ENCODE assay signal across 20 cellular contexts in the genomic region with DNA sequence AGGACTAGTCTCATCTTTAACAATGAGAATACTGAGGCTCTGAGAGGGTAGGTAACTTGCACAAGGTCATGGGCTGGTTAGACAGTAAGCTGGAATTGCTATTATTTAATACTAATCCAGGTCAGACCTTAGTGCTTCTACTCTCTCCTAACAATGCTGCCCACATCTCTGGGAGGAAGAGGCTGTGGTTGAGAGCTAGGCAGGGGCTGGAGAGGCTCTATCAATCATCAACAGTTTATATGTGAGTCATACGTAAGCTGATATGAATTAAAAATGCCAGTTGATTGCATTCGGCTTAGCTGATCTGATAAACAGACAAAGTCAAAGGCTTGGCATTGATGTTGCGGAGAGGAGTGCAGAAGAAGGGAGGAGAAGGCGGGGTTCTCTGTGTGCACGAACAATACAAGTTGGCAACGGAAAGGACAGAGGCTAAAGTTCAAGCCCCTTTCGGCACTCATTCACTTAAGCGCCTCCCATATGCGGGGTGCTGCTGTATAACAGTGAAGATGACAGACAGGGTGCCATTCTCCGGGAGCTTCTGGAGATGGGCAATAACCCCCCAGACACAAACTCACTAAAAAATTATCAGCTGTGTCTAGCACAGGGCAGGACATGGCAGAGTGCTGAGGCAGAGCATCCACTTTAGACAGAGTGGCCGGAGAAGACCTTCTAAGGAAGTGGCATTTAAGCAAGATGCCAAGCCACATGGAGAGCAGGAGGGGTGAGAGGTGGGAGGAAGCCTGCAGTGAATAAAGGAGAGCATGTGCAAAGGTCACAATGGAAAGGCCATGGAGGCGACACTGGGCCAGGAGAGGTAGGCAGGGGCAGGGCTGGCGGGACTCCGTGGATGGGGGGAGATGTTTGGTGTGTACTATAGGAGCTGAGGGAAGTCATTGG.
"Had no signal": no experiment of that assay in that cellular context is flagged by ENCODE, and none has a peak within 500 bp of the region (broad histone marks: within the 10 kb centered on the region; RNA-seq: fewer than 3 reads in every experiment).

No MANE protein-coding gene starts in this region.

- H3K9me3 Mint-ChIP-seq: activated CD4-positive, alpha-beta T cell treated with anti-CD3 and anti-CD28 coated beads, Interleukin-2, amount 10 ng/mL, durations not matched to agents 24 days and 14 days; activated CD8-positive, alpha-beta T cell treated with anti-CD3 and anti-CD28 coated beads for 36 hours; activated naive CD4-positive, alpha-beta T cell treated with anti-CD3 and anti-CD28 coated beads, Interleukin-2, amount 10 ng/mL, durations not matched to agents 7 days and 5 days; natural killer cell; stimulated activated naive CD8-positive, alpha-beta T cell treated with anti-CD3 and anti-CD28 coated beads, Interleukin-15, Interleukin-2, amounts not matched to agents 100 ng/mL and 50 ng/mL, for 24 hours had no signal

- H3K4me3 Mint-ChIP-seq: activated CD4-positive, alpha-beta T cell treated with anti-CD3 and anti-CD28 coated beads, Interleukin-2, amount 10 ng/mL, durations not matched to agents 24 days and 14 days; activated CD8-positive, alpha-beta memory T cell treated with anti-CD3 and anti-CD28 coated beads, Interleukin-2, amount 10 ng/mL, durations not matched to agents 7 days and 5 days; activated CD8-positive, alpha-beta T cell treated with anti-CD3 and anti-CD28 coated beads for 36 hours; activated naive CD4-positive, alpha-beta T cell treated with anti-CD3 and anti-CD28 coated beads, Interleukin-2, amount 10 ng/mL, durations not matched to agents 7 days and 5 days; mesothelial cell of epicardium; natural killer cell; stimulated activated naive CD8-positive, alpha-beta T cell treated with anti-CD3 and anti-CD28 coated beads, Interleukin-15, Interleukin-2, amounts not matched to agents 100 ng/mL and 50 ng/mL, for 24 hours had no signal

- H3K27ac Mint-ChIP-seq: activated CD4-positive, alpha-beta T cell treated with anti-CD3 and anti-CD28 coated beads, Interleukin-2, amount 10 ng/mL, durations not matched to agents 24 days and 14 days; activated CD8-positive, alpha-beta memory T cell treated with anti-CD3 and anti-CD28 coated beads, Interleukin-2, amount 10 ng/mL, durations not matched to agents 7 days and 5 days; activated CD8-positive, alpha-beta T cell treated with anti-CD3 and anti-CD28 coated beads for 36 hours; activated naive CD4-positive, alpha-beta T cell treated with anti-CD3 and anti-CD28 coated beads, Interleukin-2, amount 10 ng/mL, durations not matched to agents 7 days and 5 days; mesothelial cell of epicardium; natural killer cell; progenitor cell of endocrine pancreas; stimulated activated naive CD8-positive, alpha-beta T cell treated with anti-CD3 and anti-CD28 coated beads, Interleukin-15, Interleukin-2, amounts not matched to agents 100 ng/mL and 50 ng/mL, for 24 hours had no signal

- H3K27me3 Mint-ChIP-seq: activated CD4-positive, alpha-beta T cell treated with anti-CD3 and anti-CD28 coated beads, Interleukin-2, amount 10 ng/mL, durations not matched to agents 24 days and 14 days; activated CD8-positive, alpha-beta memory T cell treated with anti-CD3 and anti-CD28 coated beads, Interleukin-2, amount 10 ng/mL, durations not matched to agents 7 days and 5 days; activated naive CD4-positive, alpha-beta T cell treated with anti-CD3 and anti-CD28 coated beads, Interleukin-2, amount 10 ng/mL, durations not matched to agents 7 days and 5 days had no signal

- H3K36me3 ChIP-seq: left lung, thyroid gland had no signal

- H3K27ac ChIP-seq: epithelial cell of prostate, left lung, thyroid gland had no signal

- H3K4me3 ChIP-seq: left lung, thyroid gland had no signal

- H3K4me1 ChIP-seq: left lung, thyroid gland had no signal

- FAIRE-seq: keratinocyte had no signal

- H3K4me1 Mint-ChIP-seq: activated CD4-positive, alpha-beta T cell treated with anti-CD3 and anti-CD28 coated beads, Interleukin-2, amount 10 ng/mL, durations not matched to agents 24 days and 14 days; activated CD8-positive, alpha-beta memory T cell treated with anti-CD3 and anti-CD28 coated beads, Interleukin-2, amount 10 ng/mL, durations not matched to agents 7 days and 5 days; activated naive CD4-positive, alpha-beta T cell treated with anti-CD3 and anti-CD28 coated beads, Interleukin-2, amount 10 ng/mL, durations not matched to agents 7 days and 5 days; mesothelial cell of epicardium; natural killer cell had no signal

- H3K27me3 ChIP-seq: thyroid gland had no signal

- DNase-seq: activated CD4-positive, alpha-beta T cell treated with anti-CD3 and anti-CD28 coated beads, Interleukin-2, amount 10 ng/mL, durations not matched to agents 24 days and 14 days; activated CD8-positive, alpha-beta memory T cell treated with anti-CD3 and anti-CD28 coated beads, Interleukin-2, amount 10 ng/mL, durations not matched to agents 7 days and 5 days; activated CD8-positive, alpha-beta T cell treated with anti-CD3 and anti-CD28 coated beads for 36 hours; activated effector memory CD4-positive, alpha-beta T cell treated with anti-CD3 and anti-CD28 coated beads, Interleukin-2, amount 50 U/mL, for 16 hours; activated naive CD4-positive, alpha-beta T cell treated with anti-CD3 and anti-CD28 coated beads, Interleukin-2, amount 10 ng/mL, durations not matched to agents 7 days and 5 days; activated T-cell treated with anti-CD3 and anti-CD28 coated beads for 4 hours; amygdala; cortex of kidney; left lung; mammary epithelial cell; natural killer cell; stimulated activated CD4-positive, alpha-beta T cell treated with anti-CD3 and anti-CD28 coated beads, Interleukin-1b, Interleukin-23, amount 100 ng/mL, for 48 hours; T-helper 1 cell; T1000; thyroid gland had no signal

- H3K9me3 ChIP-seq: thyroid gland had no signal

- H3K36me3 Mint-ChIP-seq: activated CD8-positive, alpha-beta memory T cell treated with anti-CD3 and anti-CD28 coated beads, Interleukin-2, amount 10 ng/mL, durations not matched to agents 7 days and 5 days; activated naive CD4-positive, alpha-beta T cell treated with anti-CD3 and anti-CD28 coated beads, Interleukin-2, amount 10 ng/mL, durations not matched to agents 7 days and 5 days; mesothelial cell of epicardium; natural killer cell had no signal
